1 cellular context compared by ENCODE assay signal in genomic region chr19:47315125-47315821, GRCh38.
A peak's percentile ranks its signal among the peaks of the same experiment; 100 is the strongest.
TF ChIP-seq lines count a peak whose summit lies in the region.

No MANE protein-coding gene starts in this region.

TF ChIP-seq in K562, 482 proteins besides CTCF, POLR2A, EP300 and RAD21 (continued from another document and continues in another):
- TF ChIP-seq ZNF280B (CRISPR knock-in tag; IDR thresholded peaks at IDR 0.05) (no peak), ZBTB12 (CRISPR knock-in tag; IDR thresholded peaks at IDR 0.05) (peak; percentile 59), CREB5 (CRISPR knock-in tag; IDR thresholded peaks at IDR 0.05) (no peak), RCOR1 (IDR thresholded peaks at IDR 0.05; ENCODE audit: borderline replicate concordance in 1 of 2, low read depth in 2 of 2, low read length in 2 of 2) (no peak; a peak in 1 of 4 replicates), HIVEP1 (CRISPR knock-in tag; IDR thresholded peaks at IDR 0.05) (no peak), ZBTB11 (CRISPR knock-in tag; IDR thresholded peaks at IDR 0.05) (no peak), TARDBP (IDR thresholded peaks at IDR 0.05) (peak; percentile 47; the same call in 1 of the 2 replicates), HNRNPUL1 (IDR thresholded peaks at IDR 0.05; ENCODE audit: low read length) (no peak), FOS (IDR thresholded peaks at IDR 0.05; ENCODE audit: extremely low read depth, insufficient read length) (peak; percentile 64), MBD2 (IDR thresholded peaks at IDR 0.05; ENCODE audit: borderline replicate concordance, low read depth) (no peak), LCOR (CRISPR knock-in tag; IDR thresholded peaks at IDR 0.05) (0 out of 2 replicates have a peak, but pooled peaks have one; percentile 58), AFF4 (CRISPR knock-in tag; IDR thresholded peaks at IDR 0.05) (no peak), BHLHE40 (IDR thresholded peaks at IDR 0.05; ENCODE audit: low read length) (peak; percentile 39; the same call in 1 of the 2 replicates), POLR2AphosphoS2 (IDR thresholded peaks at IDR 0.05; ENCODE audit: low read length) (no peak), POLR2AphosphoS5 (IDR thresholded peaks at IDR 0.05; ENCODE audit: control insufficient read depth, insufficient read depth, low read depth, low read length) (no peak), SMARCA5 (IDR thresholded peaks at IDR 0.05) (peak; percentile 89; the same call in 1 of the 2 replicates), SAFB (IDR thresholded peaks at IDR 0.05; ENCODE audit: borderline replicate concordance, low read depth, low read length) (no peak), HOXB6 (CRISPR knock-in tag; IDR thresholded peaks at IDR 0.05; ENCODE audit: borderline replicate concordance) (no peak), ZBTB34 (CRISPR knock-in tag; IDR thresholded peaks at IDR 0.05) (no peak), NCOA2 (IDR thresholded peaks at IDR 0.05; ENCODE audit: partially characterized antibody in 2 of 2) (no peak), RBM22 (IDR thresholded peaks at IDR 0.05; ENCODE audit: low read depth, low read length, poor library complexity, severe bottlenecking) (no peak), XRCC4 (IDR thresholded peaks at IDR 0.05; ENCODE audit: extremely low read depth, insufficient read depth, insufficient read length) (no peak), ZNF398 (CRISPR knock-in tag; IDR thresholded peaks at IDR 0.05) (no peak), RBM17 (IDR thresholded peaks at IDR 0.05; ENCODE audit: borderline replicate concordance, low read depth, low read length) (no peak), RBM14 (IDR thresholded peaks at IDR 0.05; ENCODE audit: borderline replicate concordance, insufficient read depth, low read depth, low read length) (no peak), ETV6 (IDR thresholded peaks at IDR 0.05; ENCODE audit: borderline replicate concordance in 1 of 2, low read depth in 2 of 2, low read length in 1 of 2) (no peak; a peak in 1 of 4 replicates), ETV6 (CRISPR knock-in tag; IDR thresholded peaks at IDR 0.05; ENCODE audit: borderline replicate concordance) (no peak), ZNF75A (CRISPR knock-in tag; IDR thresholded peaks at IDR 0.05) (no peak), NFE2 (IDR thresholded peaks at IDR 0.05; ENCODE audit: low read depth) (peak; percentile 92), BCOR (IDR thresholded peaks at IDR 0.05) (peak; percentile 94), HNRNPH1 (optimal IDR thresholded peaks at IDR 0.05; ENCODE audit: low read depth, low read length) (no peak), THAP7 (CRISPR knock-in tag; IDR thresholded peaks at IDR 0.05) (no peak), ETS2 (tag; IDR thresholded peaks at IDR 0.05; ENCODE audit: borderline replicate concordance, poor library complexity, severe bottlenecking) (no peak), PRMT5 (CRISPR knock-in tag; IDR thresholded peaks at IDR 0.05) (no peak), GTF2A2 (tag; IDR thresholded peaks at IDR 0.05) (no peak), SMARCE1 (IDR thresholded peaks at IDR 0.05) (peak; percentile 89), KLF13 (tag; IDR thresholded peaks at IDR 0.05; ENCODE audit: borderline replicate concordance, low read depth) (no peak), NFIC (IDR thresholded peaks at IDR 0.05) (peak; percentile 33; the same call in 1 of the 2 replicates), SMARCA4 (IDR thresholded peaks at IDR 0.05) (peak; percentile 91), ARID3B (CRISPR knock-in tag; IDR thresholded peaks at IDR 0.05; ENCODE audit: borderline replicate concordance) (no peak), RHOXF2B (CRISPR knock-in tag; conservative IDR thresholded peaks at IDR 0.05) (no peak), NR1H2 (CRISPR knock-in tag; IDR thresholded peaks at IDR 0.05) (no peak), ZNF212 (CRISPR knock-in tag; IDR thresholded peaks at IDR 0.05) (no peak), POLR3A (IDR thresholded peaks at IDR 0.05; ENCODE audit: borderline replicate concordance, extremely low read depth, insufficient read depth, insufficient read length) (no peak), PHF21A (IDR thresholded peaks at IDR 0.05; ENCODE audit: borderline replicate concordance, low read depth) (no peak), HMG20A (CRISPR knock-in tag; conservative IDR thresholded peaks at IDR 0.05) (no peak), SMAD3 (CRISPR knock-in tag; conservative IDR thresholded peaks at IDR 0.05) (no peak), ZNF780A (CRISPR knock-in tag; IDR thresholded peaks at IDR 0.05) (no peak)
